In genomic region chr3:49025793-49026520, GRCh38 we compare ENCODE assay signal across 1 cellular context.
A peak's percentile ranks its signal among the peaks of the same experiment; 100 is the strongest.
TF ChIP-seq lines count a peak whose summit lies in the region.

No MANE protein-coding gene starts in this region.

TF ChIP-seq in K562, 482 proteins besides CTCF, POLR2A, EP300 and RAD21:
- TF ChIP-seq RBFOX2 (IDR thresholded peaks at IDR 0.05; ENCODE audit: low read depth, low read length): 0 out of 2 replicates have a peak, but pooled peaks have one; percentile 47
- TF ChIP-seq POLR2G (IDR thresholded peaks at IDR 0.05; ENCODE audit: low read depth, low read length): peak; percentile 69
- peak; percentile 47 for TF ChIP-seq SUPT5H (IDR thresholded peaks at IDR 0.05)
- peak; percentile 21 for TF ChIP-seq KDM5B (IDR thresholded peaks at IDR 0.05; ENCODE audit: insufficient replicate concordance, low read depth, low read length)
- peak; percentile 53 for TF ChIP-seq POLR2AphosphoS2 (IDR thresholded peaks at IDR 0.05; ENCODE audit: low read length)
- no peak for TF ChIP-seq SMAD4 (CRISPR knock-in tag; conservative IDR thresholded peaks at IDR 0.05)
